Comparison of ENCODE assay signal across 9 cellular contexts in the genomic region with DNA sequence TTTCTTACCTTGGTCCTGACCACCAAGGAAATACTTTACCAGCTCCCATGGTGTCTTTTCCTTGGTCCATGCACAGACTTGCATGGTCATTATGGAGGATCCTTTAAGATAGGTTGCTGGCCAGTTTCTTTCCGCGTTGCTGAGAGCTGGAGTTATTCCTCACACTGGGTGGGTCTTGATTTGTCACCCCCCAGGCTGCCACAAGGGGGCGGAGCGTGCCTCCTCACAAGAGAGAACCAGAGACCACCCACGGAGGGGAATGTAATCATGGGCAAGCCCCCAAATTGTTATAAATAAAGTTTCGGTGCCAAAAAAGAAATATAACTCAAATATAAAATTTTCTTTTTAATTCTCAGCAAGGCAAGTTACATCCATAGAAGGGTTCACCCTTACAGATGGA. TPM values are rescaled to one million over a fixed set of nuclear protein-coding genes. Genes with fewer than 3 reads are reported as not detected.
DNase-seq lines count a peak whose midpoint lies in the region; ATAC-seq lines count a peak whose summit lies in the region.
"Had no signal": no experiment of that assay in that cellular context is flagged by ENCODE, and none has a peak within 500 bp of the region (broad histone marks: within the 10 kb centered on the region; RNA-seq: fewer than 3 reads in every experiment).

No MANE protein-coding gene starts in this region.

- no peaks in the 10 kb centered on the region; the same call in 1 of the 2 replicates for H3K9me3 ChIP-seq in NT2/D1 (ENCODE audit: insufficient read depth, low read length)

- no peak for ATAC-seq in HG03175 (IDR thresholded peaks at IDR 0.05; ENCODE audit: unreplicated experiment)

- DNase-seq in Daoy (ENCODE audit: low read depth): peak; percentile 29
- peak; percentile 27 for DNase-seq in NT2/D1 (ENCODE audit: low read depth, low spot score)
- DNase-seq in activated naive CD4-positive, alpha-beta T cell treated with anti-CD3 and anti-CD28 coated beads, Interleukin-2, amount 50 U/mL, for 16 hours: peak; percentile 42
- DNase-seq in stimulated activated CD4-positive, alpha-beta T cell treated with anti-CD3 and anti-CD28 coated beads, Interleukin-12 subunit alpha, Interleukin-12 subunit beta, amount 100 ng/mL, for 48 hours (ENCODE audit: low read depth in 2 of 3, low spot score in 1 of 3): peak in 2 of 3 donors; percentile 12 to 34
- DNase-seq in NCI-H1048 (lab: John Stamatoyannopoulos, UW): no peak
- DNase-seq in NCI-H226: no peak
- DNase-seq in caudate nucleus (lab: John Stamatoyannopoulos, UW): no peak
- DNase-seq: NCI-H446 treated with DMSO at 0.1 percent for 48 hours had no signal

- H3K27ac ChIP-seq in caudate nucleus (ENCODE audit: low read depth, low read length): no peak overlapping the region

- no peaks in the 10 kb centered on the region for H3K4me1 ChIP-seq in NT2/D1 (ENCODE audit: insufficient read depth, insufficient read length)

- no peak overlapping the region for H3K9ac ChIP-seq in NT2/D1 (ENCODE audit: insufficient read length, low read depth)

- H3K4me3 ChIP-seq in NT2/D1 (ENCODE audit: insufficient read length, low read depth): no peak overlapping the region

- H3K36me3 ChIP-seq in NT2/D1 (ENCODE audit: insufficient read depth, insufficient read length, low read length): no peaks in the 10 kb centered on the region

- no peaks in the 10 kb centered on the region for H3K27me3 ChIP-seq in NT2/D1 (ENCODE audit: insufficient read depth, insufficient read length)

RNA-seq across cellular contexts. Expression of gene TRIM24, which starts 10.5 kb away (rescaled TPM):
- total RNA-seq in Daoy (2014; rRNA removed; shearing (Covaris generic)): 11.6 and 12.3 TPM in 2 replicates

Comparison
In these comparisons a context has a peak if more than half of its experiments do, and no peak if none do; other contexts are left out.
1. DNase-seq: peak in Daoy (single experiment), NT2/D1 (single experiment), activated naive CD4-positive, alpha-beta T cell treated with anti-CD3 and anti-CD28 coated beads, Interleukin-2, amount 50 U/mL, for 16 hours (single experiment) and stimulated activated CD4-positive, alpha-beta T cell treated with anti-CD3 and anti-CD28 coated beads, Interleukin-12 subunit alpha, Interleukin-12 subunit beta, amount 100 ng/mL, for 48 hours (2 of 3); none in NCI-H1048 (single experiment), NCI-H226 (single experiment) and caudate nucleus (0 of 61).